Comparison of ENCODE assay signal across 15 cellular contexts in the genomic region with DNA sequence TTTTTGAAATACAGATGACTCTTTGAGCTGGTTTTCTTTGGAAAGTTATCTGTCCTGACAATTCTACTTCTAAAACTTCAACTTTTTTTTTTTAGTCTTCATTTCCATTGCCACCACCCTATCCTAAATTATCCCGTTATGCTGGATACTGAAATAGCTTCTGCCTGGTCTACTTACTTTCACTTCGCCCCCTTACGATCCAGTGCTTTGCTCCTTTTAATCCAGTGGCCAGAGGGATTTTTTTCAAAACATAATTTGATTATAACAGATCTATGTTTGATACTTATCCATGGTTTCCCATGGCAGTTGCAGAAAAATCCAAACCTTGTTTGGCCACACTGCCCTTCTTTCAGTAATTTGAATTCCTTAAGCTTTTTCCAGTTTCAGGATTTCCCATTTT. TPM values are rescaled to one million over a fixed set of nuclear protein-coding genes. Genes with fewer than 3 reads are reported as not detected.
A peak's percentile ranks its signal among the peaks of the same experiment; 100 is the strongest.
DNase-seq lines count a peak whose midpoint lies in the region; ATAC-seq and TF ChIP-seq lines count a peak whose summit lies in the region.
"Had no signal": no experiment of that assay in that cellular context is flagged by ENCODE, and none has a peak within 500 bp of the region (broad histone marks: within the 10 kb centered on the region; RNA-seq: fewer than 3 reads in every experiment).

No MANE protein-coding gene starts in this region.

- H3K27me3 Mint-ChIP-seq in CD8-positive, alpha-beta T cell (ENCODE audit: low read depth), result no peaks in the 10 kb centered on the region
- H3K27me3 Mint-ChIP-seq in activated CD4-positive, alpha-beta memory T cell treated with anti-CD3 and anti-CD28 coated beads, Interleukin-2, amount 10 ng/mL, durations not matched to agents 7 days and 5 days, result no peaks in the 10 kb centered on the region
- H3K27me3 Mint-ChIP-seq: dendritic cell treated with granulocyte-macrophage colony-stimulating factor and Interleukin-4, amounts not matched to agents 40 ng/mL and 50 ng/mL, for 4 days had no signal

- no peak for DNase-seq in CD8-positive, alpha-beta T cell
- peak; percentile 33 for DNase-seq in fibroblast of villous mesenchyme (ENCODE audit: low read depth)
- no peak for DNase-seq in activated CD4-positive, alpha-beta memory T cell treated with anti-CD3 and anti-CD28 coated beads, Interleukin-2, amount 10 ng/mL, durations not matched to agents 7 days and 5 days
- DNase-seq in NCI-H2081 treated with DMSO at 0.1 percent for 48 hours (lab: John Stamatoyannopoulos, UW), result no peak
- no peak for DNase-seq in GM13976 (ENCODE audit: low spot score)
- DNase-seq: midbrain, NCI-H1092 treated with DMSO at 0.1 percent for 48 hours, NCI-H226, posterior cingulate gyrus had no signal

- POLR2A ChIA-PET in CD8-positive, alpha-beta T cell (lab: Charles Lee), result interaction anchor here (1.2 to 2.3 kb wide), 2 partner anchors 9 to 26 kb away, joined by 4 to 8 read pairs; no protein-coding TSS in a partner anchor
- POLR2A ChIA-PET in activated CD4-positive, alpha-beta memory T cell treated with anti-CD3 and anti-CD28 coated beads, Interleukin-2, amount 10 ng/mL, durations not matched to agents 7 days and 5 days (lab: Charles Lee), result interaction anchor here (0.6 to 2.1 kb wide), 6 partner anchors 14 to 318 kb away, joined by 3 to 11 read pairs (median 4); no protein-coding TSS in a partner anchor

- H3K36me3 ChIP-seq in CD8-positive, alpha-beta T cell (ENCODE audit: insufficient read depth, low read length), result no peaks in the 10 kb centered on the region
- peaks cover 13% of the 10 kb centered on the region for H3K36me3 ChIP-seq in skeletal muscle satellite cell (ENCODE audit: insufficient read depth, low read length)

- H3K4me3 Mint-ChIP-seq in CD8-positive, alpha-beta T cell, result no peak overlapping the region
- H3K4me3 Mint-ChIP-seq in activated CD4-positive, alpha-beta memory T cell treated with anti-CD3 and anti-CD28 coated beads, Interleukin-2, amount 10 ng/mL, durations not matched to agents 7 days and 5 days, result no peak overlapping the region
- H3K4me3 Mint-ChIP-seq: dendritic cell treated with granulocyte-macrophage colony-stimulating factor and Interleukin-4, amounts not matched to agents 40 ng/mL and 50 ng/mL, for 4 days had no signal

- no peak for TF ChIP-seq CTCF in CD8-positive, alpha-beta T cell (IDR thresholded peaks at IDR 0.05)
- TF ChIP-seq CTCF in fibroblast of villous mesenchyme (IDR thresholded peaks at IDR 0.05; ENCODE audit: insufficient read depth, low read depth, low read length) (no peak), GM13976 (IDR thresholded peaks at IDR 0.05; ENCODE audit: borderline replicate concordance, control extremely low read depth, extremely low read depth, insufficient read depth, missing control alignments) (no peak)

- CTCF ChIA-PET in CD8-positive, alpha-beta T cell (lab: Charles Lee), result interaction anchor here (0.6 to 1.0 kb wide), 2 partner anchors 267 to 407 kb away, joined by 3 to 4 read pairs; no protein-coding TSS in a partner anchor
- CTCF ChIA-PET in activated CD4-positive, alpha-beta memory T cell treated with anti-CD3 and anti-CD28 coated beads, Interleukin-2, amount 10 ng/mL, durations not matched to agents 7 days and 5 days (lab: Charles Lee), result interaction anchor here (1.2 to 1.8 kb wide), 2 partner anchors 12 to 26 kb away, joined by 4 to 5 read pairs; no protein-coding TSS in a partner anchor

- ATAC-seq in CD8-positive, alpha-beta T cell, result no peak
- ATAC-seq in SK-N-SH treated with all-trans-retinoic acid at 6 μM for 48 hours (peak; percentile 68), HG03139 (IDR thresholded peaks at IDR 0.05; ENCODE audit: unreplicated experiment) (no peak)
- ATAC-seq: GM12878 had no signal

- H3K4me1 Mint-ChIP-seq in CD8-positive, alpha-beta T cell (ENCODE audit: low read depth), result peaks cover 58% of the 10 kb centered on the region
- peaks cover 43% of the 10 kb centered on the region for H3K4me1 Mint-ChIP-seq in activated CD4-positive, alpha-beta memory T cell treated with anti-CD3 and anti-CD28 coated beads, Interleukin-2, amount 10 ng/mL, durations not matched to agents 7 days and 5 days

- H3K27ac Mint-ChIP-seq in CD8-positive, alpha-beta T cell, result peak overlapping the region; percentile 91
- no peak overlapping the region for H3K27ac Mint-ChIP-seq in activated CD4-positive, alpha-beta memory T cell treated with anti-CD3 and anti-CD28 coated beads, Interleukin-2, amount 10 ng/mL, durations not matched to agents 7 days and 5 days
- H3K27ac Mint-ChIP-seq: dendritic cell treated with granulocyte-macrophage colony-stimulating factor and Interleukin-4, amounts not matched to agents 40 ng/mL and 50 ng/mL, for 4 days had no signal

- intact Hi-C loops in CD8-positive, alpha-beta T cell (cut with DNase I, micrococcal nuclease), result loop anchor here in 1 of 2 experiments (5.0 kb wide), 1 partner anchor 42 kb away; no protein-coding TSS in a partner anchor

- in situ Hi-C loops in GM13976 (cut with MboI; ENCODE audit: low sequenced_read_pairs, unreplicated experiment), result no loop called here

- no peak overlapping the region for H3K4me3 ChIP-seq in CD8-positive, alpha-beta T cell (ENCODE audit: low read depth, low read length)
- H3K4me3 ChIP-seq in fibroblast of villous mesenchyme (ENCODE audit: low read depth, low read length) (peak overlapping the region; percentile 22), skeletal muscle satellite cell (ENCODE audit: low read length) (peak overlapping the region; percentile 45)
- H3K4me3 ChIP-seq: GM12878 had no signal

- H3K9me3 Mint-ChIP-seq in CD8-positive, alpha-beta T cell, result no peaks in the 10 kb centered on the region
- no peaks in the 10 kb centered on the region for H3K9me3 Mint-ChIP-seq in activated CD4-positive, alpha-beta memory T cell treated with anti-CD3 and anti-CD28 coated beads, Interleukin-2, amount 10 ng/mL, durations not matched to agents 7 days and 5 days
- H3K9me3 Mint-ChIP-seq: dendritic cell treated with granulocyte-macrophage colony-stimulating factor and Interleukin-4, amounts not matched to agents 40 ng/mL and 50 ng/mL, for 4 days had no signal

- peaks cover 34% of the 10 kb centered on the region for H3K4me1 ChIP-seq in CD8-positive, alpha-beta T cell (ENCODE audit: insufficient read depth, low read length)
- H3K4me1 ChIP-seq in skeletal muscle satellite cell (ENCODE audit: control insufficient read depth, insufficient read depth, low read length), result peaks cover 18% of the 10 kb centered on the region

- H3K36me3 Mint-ChIP-seq in CD8-positive, alpha-beta T cell, result peaks cover 36% of the 10 kb centered on the region
- peaks cover 38% of the 10 kb centered on the region for H3K36me3 Mint-ChIP-seq in activated CD4-positive, alpha-beta memory T cell treated with anti-CD3 and anti-CD28 coated beads, Interleukin-2, amount 10 ng/mL, durations not matched to agents 7 days and 5 days (ENCODE audit: low read depth)

- peak overlapping the region; percentile 60 for H3K9ac ChIP-seq in skeletal muscle satellite cell (ENCODE audit: low read depth, low read length)

- H3K27me3 ChIP-seq in CD8-positive, alpha-beta T cell (ENCODE audit: insufficient read depth, low read length), result no peaks in the 10 kb centered on the region
- H3K27me3 ChIP-seq in skeletal muscle satellite cell (ENCODE audit: control insufficient read depth, insufficient read depth, low read length), result no peaks in the 10 kb centered on the region

- peak overlapping the region; percentile 84 for H3K4me2 ChIP-seq in skeletal muscle satellite cell (ENCODE audit: low read length)

- H3K9me3 ChIP-seq in CD8-positive, alpha-beta T cell (ENCODE audit: low read length), result no peaks in the 10 kb centered on the region
- no peaks in the 10 kb centered on the region for H3K9me3 ChIP-seq in skeletal muscle satellite cell (replicated peaks; ENCODE audit: low read length)

- H3K27ac ChIP-seq in CD8-positive, alpha-beta T cell (ENCODE audit: low read depth, low read length), result no peak overlapping the region
- H3K27ac ChIP-seq: C4-2B had no signal

TF ChIP-seq in SK-N-SH treated with all-trans-retinoic acid at 6 μM for 48 hours, 23 proteins besides CTCF, POLR2A, EP300 and RAD21:
- TF ChIP-seq ZFP3 (CRISPR knock-in tag; IDR thresholded peaks at IDR 0.05), result no peak
- TF ChIP-seq ZNF70 (CRISPR knock-in tag; IDR thresholded peaks at IDR 0.05), result peak; percentile 75

RNA-seq across cellular contexts. Expression of gene ASXL1, which starts 27.4 kb away (rescaled TPM):
- 100 to 1,000 TPM; 197 to 200 TPM for total RNA-seq in CD8-positive, alpha-beta T cell
- total RNA-seq in fibroblast of villous mesenchyme, result 48.0 and 61.7 TPM in 2 replicates
- 29.9 and 34.5 TPM in 2 replicates for total RNA-seq in skeletal muscle satellite cell (2012; rRNA removed)
- 100 to 1,000 TPM; 113 to 118 TPM for total RNA-seq in activated CD4-positive, alpha-beta memory T cell treated with anti-CD3 and anti-CD28 coated beads, Interleukin-2, amount 10 ng/mL, durations not matched to agents 7 days and 5 days
